9 cellular contexts compared by ENCODE assay signal in genomic region chr17:39928868-39929651, GRCh38. TPM values are rescaled to one million over a fixed set of nuclear protein-coding genes. Genes with fewer than 3 reads are reported as not detected.
DNase-seq lines count a peak whose midpoint lies in the region; ATAC-seq, FAIRE-seq and TF ChIP-seq lines count a peak whose summit lies in the region.
"Had no signal": no experiment of that assay in that cellular context is flagged by ENCODE, and none has a peak within 500 bp of the region (broad histone marks: within the 10 kb centered on the region; RNA-seq: fewer than 3 reads in every experiment).

No MANE protein-coding gene starts in this region.

- no peak for TF ChIP-seq POLR2A in sigmoid colon (IDR thresholded peaks at IDR 0.05)
- no peak for TF ChIP-seq POLR2A in lower leg skin (IDR thresholded peaks at IDR 0.05)

- ATAC-seq in GM18868 (IDR thresholded peaks at IDR 0.05; ENCODE audit: unreplicated experiment) = peak; percentile 45
- ATAC-seq in esophagus mucosa = peak; percentile 56

- peak overlapping the region; percentile 89 to 92 (median 90) for H3K27ac ChIP-seq in sigmoid colon

- H3K9me3 ChIP-seq in sigmoid colon = no peaks in the 10 kb centered on the region

- H3K4me1 ChIP-seq in sigmoid colon = peaks cover 0 to 46% (median 33%) of the 10 kb centered on the region in 4 donors

- peaks cover 0 to under 1% (median 0%) of the 10 kb centered on the region in 4 donors for H3K36me3 ChIP-seq in sigmoid colon

- intact Hi-C loops in sigmoid colon (cut with DNase I) = loop anchor here (2.0 to 5.0 kb wide), 3 partner anchors 22 to 172 kb away; partner anchors contain the start of gene PSMD3
- intact Hi-C loops in lower leg skin (cut with DNase I; ENCODE audit: low total_unique reads) = loop anchor here (1.0 kb wide), 1 partner anchor 48 kb away; no protein-coding TSS in a partner anchor

- TF ChIP-seq CTCF in sigmoid colon (IDR thresholded peaks at IDR 0.05) = no peak
- no peak for TF ChIP-seq CTCF in D721Med (IDR thresholded peaks at IDR 0.05; ENCODE audit: insufficient read depth, missing control alignments)
- TF ChIP-seq CTCF in lower leg skin (IDR thresholded peaks at IDR 0.05) = no peak

- H3K4me3 ChIP-seq in sigmoid colon (peak overlapping the region in 1 of 4 donors; percentile 93), lower leg skin (ENCODE audit: low read depth, poor library complexity, severe bottlenecking) (no peak overlapping the region)

- no peaks in the 10 kb centered on the region for H3K27me3 ChIP-seq in sigmoid colon

- FAIRE-seq in RCC 7860 (lab: Jason Lieb, UNC) = peak; percentile 94
- no peak for FAIRE-seq in D721Med (lab: Jason Lieb, UNC)

- no peak for TF ChIP-seq EP300 in sigmoid colon (IDR thresholded peaks at IDR 0.05)

- DNase-seq in RCC 7860 (ENCODE audit: low spot score) (peak; percentile 95), sigmoid colon (no peak), D721Med (ENCODE audit: insufficient read length, low spot score) (no peak), lower leg skin (ENCODE audit: low spot score in 2 of 2) (no peak), NCI-H1436 treated with DMSO at 0.1 percent for 48 hours (lab: John Stamatoyannopoulos, UW) (no peak), cortex of kidney (lab: John Stamatoyannopoulos, UW) (no peak)
- DNase-seq: activated B cell treated with CpG ODN at 0.5 μM for 24 hours had no signal

- WGBS in sigmoid colon, 2 donors = 75 to 80% methylated on average over 8 of the region's 8 CpGs
- 40 to 44% methylated on average over 8 of the region's 8 CpGs for WGBS in lower leg skin, 2 donors

RNA-seq across cellular contexts. Expression of gene LRRC3C, which starts 1.5 kb away (rescaled TPM):
- total RNA-seq in esophagus mucosa (not detected), sigmoid colon (not detected), lower leg skin (under 1 TPM in 1 of 4 donors, not detected in 3; 0.52 TPM)
- under 1 TPM in 1 of 3 donors, not detected in 2; 0.07 TPM for polyA plus RNA-seq in sigmoid colon
- total RNA-seq: activated B cell treated with CpG ODN at 0.5 μM for 24 hours had no signal

RNA-seq across cellular contexts. Expression of gene ORMDL3, which starts 1.7 kb away (rescaled TPM):
- total RNA-seq in esophagus mucosa (18.5 TPM), sigmoid colon (10 to 100 TPM; 39.8 to 55.7 (median 51.8) TPM), lower leg skin (10 to 100 TPM; 58.1 to 84.0 (median 70.0) TPM)
- 10 to 100 TPM; 39.0 to 72.9 (median 43.9) TPM for polyA plus RNA-seq in sigmoid colon

RNA-seq across cellular contexts. Expression of gene GSDMB, which starts 10.6 kb away (rescaled TPM):
- 1.6 TPM for total RNA-seq in esophagus mucosa
- 10 to 100 TPM in 1 of 4 donors, 1 to 10 TPM in 3; 2.0 to 22.7 (median 4.8) TPM for total RNA-seq in sigmoid colon
- 100 to 1,000 TPM in 1 of 3 donors, 10 to 100 TPM in 2; 50.5 to 133 (median 94.8) TPM for polyA plus RNA-seq in sigmoid colon
- 10 to 100 TPM in 1 of 4 donors, 1 to 10 TPM in 3; 4.8 to 34.2 (median 7.7) TPM for total RNA-seq in lower leg skin

RNA-seq across cellular contexts. Expression of gene GSDMA, which starts 33.7 kb away (rescaled TPM):
- 1.9 TPM for total RNA-seq in esophagus mucosa
- 1 to 10 TPM in 1 of 4 donors, not detected in 3; 1.3 TPM for total RNA-seq in sigmoid colon
- polyA plus RNA-seq in sigmoid colon = under 1 TPM in 2 of 3 donors, not detected in 1; 0.29 to 0.60 TPM
- total RNA-seq in lower leg skin = 100 to 1,000 TPM; 146 to 271 (median 163) TPM
- total RNA-seq: activated B cell treated with CpG ODN at 0.5 μM for 24 hours had no signal

RNA-seq across cellular contexts. Expression of gene PSMD3, which starts 51.5 kb away (rescaled TPM):
- total RNA-seq in esophagus mucosa (80.2 TPM), sigmoid colon (10 to 100 TPM; 53.2 to 71.3 (median 64.2) TPM), lower leg skin (100 to 1,000 TPM; 106 to 154 (median 129) TPM)
- 100 to 1,000 TPM in 1 of 3 donors, 10 to 100 TPM in 2; 57.1 to 112 (median 78.1) TPM for polyA plus RNA-seq in sigmoid colon
